17 cellular contexts compared by ENCODE assay signal in genomic region chr4:47762376-47763266, GRCh38.
"Had no signal": no experiment of that assay in that cellular context is flagged by ENCODE, and none has a peak within 500 bp of the region (broad histone marks: within the 10 kb centered on the region; RNA-seq: fewer than 3 reads in every experiment).

No MANE protein-coding gene starts in this region.

- ATAC-seq: effector memory CD8-positive, alpha-beta T cell; left lung; stimulated activated naive B cell treated with anti-CD40 and anti-IgM and Interleukin-4, amounts not matched to agents 10 μg/mL and 1 μg/mL and 100 μg/mL, for 72 hours; stimulated activated naive CD8-positive, alpha-beta T cell treated with anti-CD3 and anti-CD28 coated beads, Interleukin-15, amount 100 ng/mL, for 72 hours; upper lobe of right lung had no signal

- FAIRE-seq: endothelial cell of umbilical vein had no signal

- H3K27ac ChIP-seq: left lung, testis, tibial nerve, upper lobe of right lung, vagina had no signal

- H3K36me3 ChIP-seq: left lung, tibial nerve, upper lobe of right lung, vagina had no signal

- H3K9me3 Mint-ChIP-seq: central memory CD8-positive, alpha-beta T cell; nephron had no signal

- H3K4me1 Mint-ChIP-seq: central memory CD8-positive, alpha-beta T cell; naive B cell; nephron; stimulated activated naive B cell treated with anti-CD40 and anti-IgM and Interleukin-4, amounts not matched to agents 10 μg/mL and 1 μg/mL and 100 μg/mL, for 72 hours; stimulated activated naive CD8-positive, alpha-beta T cell treated with anti-CD3 and anti-CD28 coated beads, Interleukin-15, amount 100 ng/mL, for 72 hours had no signal

- DNase-seq: effector memory CD8-positive, alpha-beta T cell; foreskin melanocyte; islet precursor cell; left lung; mesendoderm; naive B cell; posterior cingulate gyrus; stimulated activated CD4-positive, alpha-beta T cell treated with anti-CD3 and anti-CD28 coated beads, Interleukin-4, amount 100 ng/mL, for 24 hours; stimulated activated naive B cell treated with anti-CD40 and anti-IgM and Interleukin-4, amounts not matched to agents 10 μg/mL and 1 μg/mL and 100 μg/mL, for 72 hours; stimulated activated naive CD8-positive, alpha-beta T cell treated with anti-CD3 and anti-CD28 coated beads, Interleukin-15, amount 100 ng/mL, for 72 hours; testis; upper lobe of right lung had no signal

- H3K4me1 ChIP-seq: left lung, testis, tibial nerve, upper lobe of right lung, vagina had no signal

- H3K9me3 ChIP-seq: testis, tibial nerve, upper lobe of right lung, vagina had no signal

- H3K36me3 Mint-ChIP-seq: naive B cell had no signal

- H3K27ac Mint-ChIP-seq: effector memory CD8-positive, alpha-beta T cell; nephron; stimulated activated naive B cell treated with anti-CD40 and anti-IgM and Interleukin-4, amounts not matched to agents 10 μg/mL and 1 μg/mL and 100 μg/mL, for 72 hours; stimulated activated naive CD8-positive, alpha-beta T cell treated with anti-CD3 and anti-CD28 coated beads, Interleukin-15, amount 100 ng/mL, for 72 hours had no signal

- H3K27me3 ChIP-seq: left lung, testis, tibial nerve, upper lobe of right lung, vagina had no signal

- H3K4me3 ChIP-seq: left lung, testis, tibial nerve, upper lobe of right lung, vagina had no signal

- H3K4me3 Mint-ChIP-seq: central memory CD8-positive, alpha-beta T cell; effector memory CD8-positive, alpha-beta T cell; naive B cell; nephron; stimulated activated naive B cell treated with anti-CD40 and anti-IgM and Interleukin-4, amounts not matched to agents 10 μg/mL and 1 μg/mL and 100 μg/mL, for 72 hours; stimulated activated naive CD8-positive, alpha-beta T cell treated with anti-CD3 and anti-CD28 coated beads, Interleukin-15, amount 100 ng/mL, for 72 hours had no signal
